Comparison of ENCODE assay signal across 2 cellular contexts in the genomic region with DNA sequence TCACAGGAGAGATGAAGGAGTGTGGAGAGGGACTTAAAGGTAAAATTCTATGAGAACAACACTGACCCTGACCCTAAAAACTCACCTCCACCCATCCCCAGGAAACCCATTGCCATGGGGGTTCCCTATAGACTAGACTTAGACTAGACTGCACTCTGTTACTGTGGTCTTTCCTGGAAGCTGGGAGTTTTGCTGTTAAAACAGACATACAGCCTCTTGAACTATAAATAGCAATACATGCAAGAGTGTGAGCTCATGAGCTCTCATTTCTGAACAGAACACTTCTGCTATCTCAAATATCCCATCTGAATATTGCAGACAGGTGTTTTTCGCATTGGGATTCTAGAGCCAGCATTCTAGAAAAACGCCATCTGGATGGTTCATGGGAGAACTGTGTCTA.
TF ChIP-seq lines count a peak whose summit lies in the region.

No MANE protein-coding gene starts in this region.

TF ChIP-seq in SK-N-SH, 30 proteins besides CTCF, POLR2A, EP300 and RAD21 (continued from another document):
- TF ChIP-seq TEAD4 (IDR thresholded peaks at IDR 0.05; ENCODE audit: borderline replicate concordance, insufficient read depth) (no peak), YY1 (IDR thresholded peaks at IDR 0.05; ENCODE audit: low read depth) (no peak), CHD2 (IDR thresholded peaks at IDR 0.05; ENCODE audit: low read length, partially characterized antibody) (no peak), RFX5 (IDR thresholded peaks at IDR 0.05; ENCODE audit: low read length) (no peak), MEF2A (IDR thresholded peaks at IDR 0.05; ENCODE audit: borderline replicate concordance, low read depth) (no peak), JUND (IDR thresholded peaks at IDR 0.05) (no peak), GABPA (IDR thresholded peaks at IDR 0.05; ENCODE audit: low read depth) (no peak), POLR2AphosphoS5 (IDR thresholded peaks at IDR 0.05; ENCODE audit: low read depth, low read length) (no peak), GATA2 (CRISPR knock-in tag; IDR thresholded peaks at IDR 0.05) (no peak)
- TF ChIP-seq, protein P1, sequence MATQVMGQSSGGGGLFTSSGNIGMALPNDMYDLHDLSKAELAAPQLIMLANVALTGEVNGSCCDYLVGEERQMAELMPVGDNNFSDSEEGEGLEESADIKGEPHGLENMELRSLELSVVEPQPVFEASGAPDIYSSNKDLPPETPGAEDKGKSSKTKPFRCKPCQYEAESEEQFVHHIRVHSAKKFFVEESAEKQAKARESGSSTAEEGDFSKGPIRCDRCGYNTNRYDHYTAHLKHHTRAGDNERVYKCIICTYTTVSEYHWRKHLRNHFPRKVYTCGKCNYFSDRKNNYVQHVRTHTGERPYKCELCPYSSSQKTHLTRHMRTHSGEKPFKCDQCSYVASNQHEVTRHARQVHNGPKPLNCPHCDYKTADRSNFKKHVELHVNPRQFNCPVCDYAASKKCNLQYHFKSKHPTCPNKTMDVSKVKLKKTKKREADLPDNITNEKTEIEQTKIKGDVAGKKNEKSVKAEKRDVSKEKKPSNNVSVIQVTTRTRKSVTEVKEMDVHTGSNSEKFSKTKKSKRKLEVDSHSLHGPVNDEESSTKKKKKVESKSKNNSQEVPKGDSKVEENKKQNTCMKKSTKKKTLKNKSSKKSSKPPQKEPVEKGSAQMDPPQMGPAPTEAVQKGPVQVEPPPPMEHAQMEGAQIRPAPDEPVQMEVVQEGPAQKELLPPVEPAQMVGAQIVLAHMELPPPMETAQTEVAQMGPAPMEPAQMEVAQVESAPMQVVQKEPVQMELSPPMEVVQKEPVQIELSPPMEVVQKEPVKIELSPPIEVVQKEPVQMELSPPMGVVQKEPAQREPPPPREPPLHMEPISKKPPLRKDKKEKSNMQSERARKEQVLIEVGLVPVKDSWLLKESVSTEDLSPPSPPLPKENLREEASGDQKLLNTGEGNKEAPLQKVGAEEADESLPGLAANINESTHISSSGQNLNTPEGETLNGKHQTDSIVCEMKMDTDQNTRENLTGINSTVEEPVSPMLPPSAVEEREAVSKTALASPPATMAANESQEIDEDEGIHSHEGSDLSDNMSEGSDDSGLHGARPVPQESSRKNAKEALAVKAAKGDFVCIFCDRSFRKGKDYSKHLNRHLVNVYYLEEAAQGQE (IDR thresholded peaks at IDR 0.05; ENCODE audit: low read depth, low read length), result no peak
- TF ChIP-seq, protein P2, sequence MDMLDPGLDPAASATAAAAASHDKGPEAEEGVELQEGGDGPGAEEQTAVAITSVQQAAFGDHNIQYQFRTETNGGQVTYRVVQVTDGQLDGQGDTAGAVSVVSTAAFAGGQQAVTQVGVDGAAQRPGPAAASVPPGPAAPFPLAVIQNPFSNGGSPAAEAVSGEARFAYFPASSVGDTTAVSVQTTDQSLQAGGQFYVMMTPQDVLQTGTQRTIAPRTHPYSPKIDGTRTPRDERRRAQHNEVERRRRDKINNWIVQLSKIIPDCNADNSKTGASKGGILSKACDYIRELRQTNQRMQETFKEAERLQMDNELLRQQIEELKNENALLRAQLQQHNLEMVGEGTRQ (IDR thresholded peaks at IDR 0.05; ENCODE audit: borderline replicate concordance, low read depth, low read length), result no peak

TF ChIP-seq in SK-N-SH treated with all-trans-retinoic acid at 6 μM for 48 hours, 23 proteins besides CTCF, POLR2A, EP300 and RAD21 (continued from another document):
- TF ChIP-seq, protein P3, sequence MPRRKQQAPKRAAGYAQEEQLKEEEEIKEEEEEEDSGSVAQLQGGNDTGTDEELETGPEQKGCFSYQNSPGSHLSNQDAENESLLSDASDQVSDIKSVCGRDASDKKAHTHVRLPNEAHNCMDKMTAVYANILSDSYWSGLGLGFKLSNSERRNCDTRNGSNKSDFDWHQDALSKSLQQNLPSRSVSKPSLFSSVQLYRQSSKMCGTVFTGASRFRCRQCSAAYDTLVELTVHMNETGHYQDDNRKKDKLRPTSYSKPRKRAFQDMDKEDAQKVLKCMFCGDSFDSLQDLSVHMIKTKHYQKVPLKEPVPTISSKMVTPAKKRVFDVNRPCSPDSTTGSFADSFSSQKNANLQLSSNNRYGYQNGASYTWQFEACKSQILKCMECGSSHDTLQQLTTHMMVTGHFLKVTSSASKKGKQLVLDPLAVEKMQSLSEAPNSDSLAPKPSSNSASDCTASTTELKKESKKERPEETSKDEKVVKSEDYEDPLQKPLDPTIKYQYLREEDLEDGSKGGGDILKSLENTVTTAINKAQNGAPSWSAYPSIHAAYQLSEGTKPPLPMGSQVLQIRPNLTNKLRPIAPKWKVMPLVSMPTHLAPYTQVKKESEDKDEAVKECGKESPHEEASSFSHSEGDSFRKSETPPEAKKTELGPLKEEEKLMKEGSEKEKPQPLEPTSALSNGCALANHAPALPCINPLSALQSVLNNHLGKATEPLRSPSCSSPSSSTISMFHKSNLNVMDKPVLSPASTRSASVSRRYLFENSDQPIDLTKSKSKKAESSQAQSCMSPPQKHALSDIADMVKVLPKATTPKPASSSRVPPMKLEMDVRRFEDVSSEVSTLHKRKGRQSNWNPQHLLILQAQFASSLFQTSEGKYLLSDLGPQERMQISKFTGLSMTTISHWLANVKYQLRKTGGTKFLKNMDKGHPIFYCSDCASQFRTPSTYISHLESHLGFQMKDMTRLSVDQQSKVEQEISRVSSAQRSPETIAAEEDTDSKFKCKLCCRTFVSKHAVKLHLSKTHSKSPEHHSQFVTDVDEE (CRISPR knock-in tag; IDR thresholded peaks at IDR 0.05), result no peak
- TF ChIP-seq ARNTL (CRISPR knock-in tag; IDR thresholded peaks at IDR 0.05; ENCODE audit: borderline replicate concordance, low read depth), result no peak
- no peak for TF ChIP-seq CSRNP3 (CRISPR knock-in tag; IDR thresholded peaks at IDR 0.05)
- no peak for TF ChIP-seq GLIS3 (CRISPR knock-in tag; IDR thresholded peaks at IDR 0.05)
- TF ChIP-seq ZC3H10 (CRISPR knock-in tag; IDR thresholded peaks at IDR 0.05), result no peak
- no peak for TF ChIP-seq CREB5 (CRISPR knock-in tag; IDR thresholded peaks at IDR 0.05; ENCODE audit: low read depth)
- TF ChIP-seq ZNF8 (CRISPR knock-in tag; IDR thresholded peaks at IDR 0.05), result no peak
- no peak for TF ChIP-seq CSDC2 (CRISPR knock-in tag; IDR thresholded peaks at IDR 0.05)
- no peak for TF ChIP-seq PPARA (CRISPR knock-in tag; IDR thresholded peaks at IDR 0.05; ENCODE audit: borderline replicate concordance)
- no peak for TF ChIP-seq ZNF565 (CRISPR knock-in tag; conservative IDR thresholded peaks at IDR 0.05; ENCODE audit: low read depth)
